Comparison of ENCODE assay signal across 8 cellular contexts in the genomic region with DNA sequence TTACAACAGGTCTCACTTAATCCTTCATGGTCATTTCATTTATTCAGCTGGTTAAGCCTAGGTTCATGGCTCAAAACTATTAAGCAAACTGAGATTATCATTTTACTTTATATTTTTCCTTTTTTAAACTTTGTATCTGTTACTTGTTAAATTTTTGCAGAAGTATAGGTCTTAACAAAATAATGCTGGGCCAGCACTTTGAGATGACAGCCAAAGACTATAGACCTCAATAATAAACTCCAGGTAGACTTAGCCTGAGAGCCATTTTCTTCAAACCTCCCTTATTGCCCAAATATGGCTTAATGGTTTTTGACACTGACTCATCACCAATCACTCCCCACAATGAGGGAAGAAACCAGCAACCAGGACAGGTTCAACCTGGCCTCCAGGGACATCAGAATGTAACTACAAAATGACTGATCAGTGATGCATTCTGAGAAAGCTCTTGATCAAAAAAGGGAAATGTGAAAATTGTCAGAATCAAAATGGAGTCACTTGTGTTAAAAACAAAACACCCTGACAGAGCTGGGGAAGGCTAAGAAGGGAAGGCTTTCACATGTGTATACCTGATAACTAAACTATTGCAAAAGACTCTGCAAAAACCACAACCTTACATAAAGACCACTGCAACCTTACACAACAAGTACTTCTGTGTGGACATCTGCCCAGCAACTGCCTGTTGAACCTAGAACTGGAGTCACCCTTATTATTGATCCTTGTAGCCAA. TPM values are rescaled to one million over a fixed set of nuclear protein-coding genes. Genes with fewer than 3 reads are reported as not detected.
DNase-seq lines count a peak whose midpoint lies in the region; ATAC-seq and TF ChIP-seq lines count a peak whose summit lies in the region.

No MANE protein-coding gene starts in this region.

- H3K4me3 ChIP-seq in esophagus squamous epithelium: no peak overlapping the region

- no peaks in the 10 kb centered on the region for H3K9me3 Mint-ChIP-seq in activated naive CD4-positive, alpha-beta T cell treated with anti-CD3 and anti-CD28 coated beads, Interleukin-2, amount 10 ng/mL, durations not matched to agents 7 days and 5 days
- H3K9me3 Mint-ChIP-seq in naive thymus-derived CD8-positive, alpha-beta T cell: no peaks in the 10 kb centered on the region

- DNase-seq in Caki2 (ENCODE audit: low read depth) (peak; percentile 36), sciatic nerve (ENCODE audit: low spot score) (no peak), esophagus squamous epithelium (lab: John Stamatoyannopoulos, UW) (no peak)
- peak; percentile 24 for DNase-seq in activated naive CD4-positive, alpha-beta T cell treated with anti-CD3 and anti-CD28 coated beads, Interleukin-2, amount 10 ng/mL, durations not matched to agents 7 days and 5 days
- no peak for DNase-seq in naive thymus-derived CD8-positive, alpha-beta T cell

- no peak overlapping the region for H3K27ac Mint-ChIP-seq in activated naive CD4-positive, alpha-beta T cell treated with anti-CD3 and anti-CD28 coated beads, Interleukin-2, amount 10 ng/mL, durations not matched to agents 7 days and 5 days
- peak overlapping the region in 1 of 10 donors; percentile 73 for H3K27ac Mint-ChIP-seq in naive thymus-derived CD8-positive, alpha-beta T cell

- H3K36me3 ChIP-seq in esophagus squamous epithelium: no peaks in the 10 kb centered on the region

- TF ChIP-seq POLR2A in esophagus squamous epithelium (IDR thresholded peaks at IDR 0.05): no peak

- no peaks in the 10 kb centered on the region for H3K27me3 ChIP-seq in esophagus squamous epithelium

- intact Hi-C loops in sciatic nerve (cut with DNase I): no loop called here
- intact Hi-C loops in esophagus squamous epithelium (cut with DNase I): loop anchor here (10.0 kb wide), 1 partner anchor 90 kb away; the partner anchor contains the start of gene FAM221A

- POLR2A ChIA-PET in naive thymus-derived CD8-positive, alpha-beta T cell (lab: Charles Lee): no interaction called here

- H3K27ac ChIP-seq in esophagus squamous epithelium: no peak overlapping the region

- no peaks in the 10 kb centered on the region for H3K36me3 Mint-ChIP-seq in activated naive CD4-positive, alpha-beta T cell treated with anti-CD3 and anti-CD28 coated beads, Interleukin-2, amount 10 ng/mL, durations not matched to agents 7 days and 5 days
- H3K36me3 Mint-ChIP-seq in naive thymus-derived CD8-positive, alpha-beta T cell: no peaks in the 10 kb centered on the region

- no peak overlapping the region for H3K4me3 Mint-ChIP-seq in activated naive CD4-positive, alpha-beta T cell treated with anti-CD3 and anti-CD28 coated beads, Interleukin-2, amount 10 ng/mL, durations not matched to agents 7 days and 5 days
- peak overlapping the region in 2 of 10 donors; percentile 0 to 75 for H3K4me3 Mint-ChIP-seq in naive thymus-derived CD8-positive, alpha-beta T cell

- CTCF ChIA-PET in activated naive CD4-positive, alpha-beta T cell treated with anti-CD3 and anti-CD28 coated beads, Interleukin-2, amount 10 ng/mL, durations not matched to agents 7 days and 5 days (lab: Charles Lee): interaction anchor here (1.2 kb wide), 1 partner anchor 119 kb away, joined by 3 read pairs; no protein-coding TSS in a partner anchor

- H3K27me3 Mint-ChIP-seq in activated naive CD4-positive, alpha-beta T cell treated with anti-CD3 and anti-CD28 coated beads, Interleukin-2, amount 10 ng/mL, durations not matched to agents 7 days and 5 days: peaks cover 3% of the 10 kb centered on the region
- peaks cover 0 to 6% (median 0%) of the 10 kb centered on the region in 5 donors for H3K27me3 Mint-ChIP-seq in naive thymus-derived CD8-positive, alpha-beta T cell

- H3K9me3 ChIP-seq in esophagus squamous epithelium: no peaks in the 10 kb centered on the region

- peaks cover 0 to 34% (median 10%) of the 10 kb centered on the region in 3 donors for H3K4me1 ChIP-seq in esophagus squamous epithelium

- ATAC-seq in GM19452 (IDR thresholded peaks at IDR 0.05; ENCODE audit: unreplicated experiment): peak; percentile 61
- peak; percentile 56 for ATAC-seq in HG03457 (IDR thresholded peaks at IDR 0.05; ENCODE audit: unreplicated experiment)
- no peak for ATAC-seq in naive thymus-derived CD8-positive, alpha-beta T cell
- ATAC-seq in sciatic nerve: no peak
- ATAC-seq in SK-N-SH treated with all-trans-retinoic acid at 6 μM for 48 hours: no peak

- H3K4me1 Mint-ChIP-seq in activated naive CD4-positive, alpha-beta T cell treated with anti-CD3 and anti-CD28 coated beads, Interleukin-2, amount 10 ng/mL, durations not matched to agents 7 days and 5 days: peaks cover 40% of the 10 kb centered on the region
- H3K4me1 Mint-ChIP-seq in naive thymus-derived CD8-positive, alpha-beta T cell: peaks cover 13 to 40% (median 24%) of the 10 kb centered on the region in 4 donors

- no peak for TF ChIP-seq CTCF in esophagus squamous epithelium (IDR thresholded peaks at IDR 0.05)

- in situ Hi-C loops in Caki2 (cut with HindIII; ENCODE audit: low pct_unique_long_range_greater_than_20kb, low sequenced_read_pairs): no loop called here

TF ChIP-seq in SK-N-SH treated with all-trans-retinoic acid at 6 μM for 48 hours, 23 proteins besides CTCF, POLR2A, EP300 and RAD21:
- no peak for TF ChIP-seq ISL1 (CRISPR knock-in tag; IDR thresholded peaks at IDR 0.05)
- no peak for TF ChIP-seq CSRNP3 (CRISPR knock-in tag; IDR thresholded peaks at IDR 0.05)

RNA-seq across cellular contexts. Expression of gene CCDC126, which starts 2.1 kb away (rescaled TPM):
- 4.2 and 7.6 TPM in 2 replicates for total RNA-seq in Caki2 (2014; rRNA removed; shearing (Covaris generic); ENCODE audit: low replicate concordance)
- total RNA-seq in naive thymus-derived CD8-positive, alpha-beta T cell: 10 to 100 TPM; 15.0 to 15.5 TPM
- polyA plus RNA-seq in naive thymus-derived CD8-positive, alpha-beta T cell: 10 to 100 TPM in 2 of 3 donors, 1 to 10 TPM in 1; 7.8 to 13.8 (median 11.7) TPM
- total RNA-seq in sciatic nerve (15.5 TPM), esophagus squamous epithelium (10 to 100 TPM in 1 of 4 donors, 1 to 10 TPM in 3; 6.3 to 13.7 (median 7.6) TPM)

Comparison
In these comparisons a context has a peak if more than half of its experiments do, and no peak if none do; other contexts are left out.
1. DNase-seq: peak in Caki2 (single experiment) and activated naive CD4-positive, alpha-beta T cell treated with anti-CD3 and anti-CD28 coated beads, Interleukin-2, amount 10 ng/mL, durations not matched to agents 7 days and 5 days (single experiment); none in naive thymus-derived CD8-positive, alpha-beta T cell (0 of 10), sciatic nerve (single experiment) and esophagus squamous epithelium (single experiment).
2. ATAC-seq: peak in GM19452 (single experiment) and HG03457 (single experiment); none in naive thymus-derived CD8-positive, alpha-beta T cell (0 of 2), sciatic nerve (single experiment) and SK-N-SH treated with all-trans-retinoic acid at 6 μM for 48 hours (single experiment).